9 cellular contexts compared by ENCODE assay signal in genomic region chr3:100269410-100270217, GRCh38. TPM values are rescaled to one million over a fixed set of nuclear protein-coding genes. Genes with fewer than 3 reads are reported as not detected.
DNase-seq lines count a peak whose midpoint lies in the region; ATAC-seq and TF ChIP-seq lines count a peak whose summit lies in the region.
"Had no signal": no experiment of that assay in that cellular context is flagged by ENCODE, and none has a peak within 500 bp of the region (broad histone marks: within the 10 kb centered on the region; RNA-seq: fewer than 3 reads in every experiment).

No MANE protein-coding gene starts in this region.

- peaks cover 2 to 13% of the 10 kb centered on the region in 2 donors for H3K4me1 ChIP-seq in ascending aorta

- peak overlapping the region; percentile 0 for H3K27ac Mint-ChIP-seq in activated naive CD4-positive, alpha-beta T cell treated with anti-CD3 and anti-CD28 coated beads for 36 hours

- H3K4me1 Mint-ChIP-seq in activated naive CD4-positive, alpha-beta T cell treated with anti-CD3 and anti-CD28 coated beads for 36 hours (ENCODE audit: low read depth): peaks cover 51% of the 10 kb centered on the region

- no peaks in the 10 kb centered on the region for H3K9me3 ChIP-seq in ascending aorta

- H3K36me3 Mint-ChIP-seq in activated naive CD4-positive, alpha-beta T cell treated with anti-CD3 and anti-CD28 coated beads for 36 hours (ENCODE audit: low read depth): no peaks in the 10 kb centered on the region

- no peaks in the 10 kb centered on the region for H3K36me3 ChIP-seq in ascending aorta

- no peaks in the 10 kb centered on the region for H3K27me3 ChIP-seq in ascending aorta

- no peak for TF ChIP-seq CTCF in ascending aorta (IDR thresholded peaks at IDR 0.05)

- no peaks in the 10 kb centered on the region for H3K9me3 Mint-ChIP-seq in activated naive CD4-positive, alpha-beta T cell treated with anti-CD3 and anti-CD28 coated beads for 36 hours

- H3K27ac ChIP-seq in ascending aorta: no peak overlapping the region

- H3K4me3 ChIP-seq in ascending aorta: no peak overlapping the region

- peak; percentile 43 for DNase-seq in activated naive CD4-positive, alpha-beta T cell treated with anti-CD3 and anti-CD28 coated beads for 36 hours
- DNase-seq in activated naive CD4-positive, alpha-beta T cell treated with Interleukin-2 at 50 U/mL for 16 hours: no peak
- DNase-seq in OCI-M1 (lab: John Stamatoyannopoulos, UW): peak; percentile 49
- DNase-seq in dermis blood vessel endothelial cell: peak; percentile 24
- peak; percentile 31 for DNase-seq in stimulated activated naive CD8-positive, alpha-beta T cell treated with anti-CD3 and anti-CD28 coated beads, Interleukin-15, Interleukin-2, amounts not matched to agents 100 U/mL and 50 U/mL, for 24 hours
- no peak for DNase-seq in ascending aorta (ENCODE audit: low spot score in 2 of 2)
- no peak for DNase-seq in Right ventricle myocardium inferior (ENCODE audit: missing footprints)
- DNase-seq: Kasumi-1 had no signal

- peak; percentile 86 for ATAC-seq in stimulated activated naive CD8-positive, alpha-beta T cell treated with anti-CD3 and anti-CD28 coated beads, Interleukin-15, Interleukin-2, amounts not matched to agents 100 U/mL and 50 U/mL, for 24 hours
- ATAC-seq in HG02759 (IDR thresholded peaks at IDR 0.05; ENCODE audit: unreplicated experiment) (no peak), Right ventricle myocardium inferior (no peak)

- CTCF ChIA-PET in activated naive CD4-positive, alpha-beta T cell treated with anti-CD3 and anti-CD28 coated beads for 36 hours (lab: Charles Lee): interaction anchor here (0.8 to 1.4 kb wide), 2 partner anchors 9 to 16 kb away, joined by 3 read pairs; partner anchors contain the start of gene TBC1D23

- intact Hi-C loops in activated naive CD4-positive, alpha-beta T cell treated with anti-CD3 and anti-CD28 coated beads for 36 hours (cut with micrococcal nuclease): loop anchor here (1.0 to 10.0 kb wide), 3 partner anchors 131 to 1745 kb away; partner anchors contain the start of genes CLDND1, LNP1 and TOMM70
- intact Hi-C loops in ascending aorta (cut with DNase I): no loop called here
- intact Hi-C loops in Right ventricle myocardium inferior (cut with DNase I): no loop called here

- H3K4me3 Mint-ChIP-seq in activated naive CD4-positive, alpha-beta T cell treated with anti-CD3 and anti-CD28 coated beads for 36 hours: no peak overlapping the region

- no peaks in the 10 kb centered on the region for H3K27me3 Mint-ChIP-seq in activated naive CD4-positive, alpha-beta T cell treated with anti-CD3 and anti-CD28 coated beads for 36 hours (ENCODE audit: low read depth)

RNA-seq across cellular contexts. Expression of gene TBC1D23, which starts 8.8 kb away (rescaled TPM):
- 10 to 100 TPM; 14.1 to 15.8 TPM for total RNA-seq in activated naive CD4-positive, alpha-beta T cell treated with anti-CD3 and anti-CD28 coated beads for 36 hours
- 46.1 and 49.1 TPM in 2 replicates for total RNA-seq in dermis blood vessel endothelial cell
- total RNA-seq in ascending aorta: 56.9 TPM
- 35.4 TPM for total RNA-seq in Right ventricle myocardium inferior

Comparison
In these comparisons a context has a peak if more than half of its experiments do, and no peak if none do; other contexts are left out.
1. DNase-seq: peak in activated naive CD4-positive, alpha-beta T cell treated with anti-CD3 and anti-CD28 coated beads for 36 hours (single experiment), OCI-M1 (single experiment), dermis blood vessel endothelial cell (single experiment) and stimulated activated naive CD8-positive, alpha-beta T cell treated with anti-CD3 and anti-CD28 coated beads, Interleukin-15, Interleukin-2, amounts not matched to agents 100 U/mL and 50 U/mL, for 24 hours (single experiment); none in activated naive CD4-positive, alpha-beta T cell treated with Interleukin-2 at 50 U/mL for 16 hours (single experiment), ascending aorta (0 of 2) and Right ventricle myocardium inferior (single experiment).